Comparison of ENCODE assay signal across 25 cellular contexts in genomic region chr14:40682131-40682913, GRCh38.
"Had no signal": no experiment of that assay in that cellular context is flagged by ENCODE, and none has a peak within 500 bp of the region (broad histone marks: within the 10 kb centered on the region; RNA-seq: fewer than 3 reads in every experiment).

No MANE protein-coding gene starts in this region.

- FAIRE-seq: bronchial epithelial cell had no signal

- H3K27ac Mint-ChIP-seq: activated naive CD8-positive, alpha-beta T cell treated with anti-CD3 and anti-CD28 coated beads for 36 hours; activated T-cell treated with anti-CD3 and anti-CD28 coated beads, Interleukin-2, amount 50 U/mL, for 24 hours; naive thymus-derived CD8-positive, alpha-beta T cell; T-cell; T-helper 2 cell treated with Interferon-gamma antibody and Interleukin-4, amounts not matched to agents 5 μg/mL and 100 μg/mL, for 36 hours had no signal

- H3K9me3 ChIP-seq: colonic mucosa, neutrophil, ovary, prostate gland, right atrium auricular region, thoracic aorta, upper lobe of right lung had no signal

- H3K27me3 ChIP-seq: colonic mucosa, heart right ventricle, left lung, neutrophil, ovary, right atrium auricular region, spleen, upper lobe of right lung had no signal

- H3K27me3 Mint-ChIP-seq: activated naive CD8-positive, alpha-beta T cell treated with anti-CD3 and anti-CD28 coated beads for 36 hours; activated T-cell treated with anti-CD3 and anti-CD28 coated beads, Interleukin-2, amount 50 U/mL, for 24 hours; naive thymus-derived CD8-positive, alpha-beta T cell; T-cell had no signal

- H3K36me3 Mint-ChIP-seq: activated naive CD8-positive, alpha-beta T cell treated with anti-CD3 and anti-CD28 coated beads for 36 hours; naive thymus-derived CD8-positive, alpha-beta T cell; T-cell had no signal

- H3K9me3 Mint-ChIP-seq: activated naive CD8-positive, alpha-beta T cell treated with anti-CD3 and anti-CD28 coated beads for 36 hours had no signal

- H3K36me3 ChIP-seq: colonic mucosa, heart right ventricle, left lung, neutrophil, ovary, prostate gland, right atrium auricular region, spleen, thoracic aorta, upper lobe of right lung, WERI-Rb-1 had no signal

- H3K4me1 ChIP-seq: colonic mucosa, heart right ventricle, left lung, prostate gland, right atrium auricular region, spleen, upper lobe of right lung had no signal

- DNase-seq: activated CD4-positive, alpha-beta T cell treated with anti-CD3 and anti-CD28 coated beads for 1 hour; activated CD8-positive, alpha-beta memory T cell treated with anti-CD3 and anti-CD28 coated beads for 24 hours; activated CD8-positive, alpha-beta memory T cell treated with anti-CD3 and anti-CD28 coated beads, Interleukin-2, amount 50 U/mL, for 4 hours; activated naive CD4-positive, alpha-beta T cell treated with Interleukin-2 at 50 U/mL for 16 hours; activated naive CD8-positive, alpha-beta T cell treated with anti-CD3 and anti-CD28 coated beads for 36 hours; activated T-cell treated with anti-CD3 and anti-CD28 coated beads, Interleukin-2, amount 50 U/mL, for 24 hours; amniotic stem cell; colonic mucosa; heart right ventricle; left lung; naive thymus-derived CD8-positive, alpha-beta T cell; ovary; spleen; stimulated activated CD4-positive, alpha-beta T cell treated with anti-CD3 and anti-CD28 coated beads, Interleukin-4, amount 100 ng/mL, for 24 hours; stimulated activated naive CD4-positive, alpha-beta T cell treated with Interleukin-2 at 50 U/mL for 16 hours; T-cell; upper lobe of right lung; WERI-Rb-1 had no signal

- ATAC-seq: heart right ventricle; left lung; naive thymus-derived CD8-positive, alpha-beta T cell; T-cell; upper lobe of right lung had no signal

- H3K4me3 Mint-ChIP-seq: activated naive CD8-positive, alpha-beta T cell treated with anti-CD3 and anti-CD28 coated beads for 36 hours; activated T-cell treated with anti-CD3 and anti-CD28 coated beads, Interleukin-2, amount 50 U/mL, for 24 hours; naive thymus-derived CD8-positive, alpha-beta T cell; T-cell; T-helper 2 cell treated with Interferon-gamma antibody and Interleukin-4, amounts not matched to agents 5 μg/mL and 100 μg/mL, for 36 hours had no signal

- H3K4me1 Mint-ChIP-seq: activated naive CD8-positive, alpha-beta T cell treated with anti-CD3 and anti-CD28 coated beads for 36 hours; naive thymus-derived CD8-positive, alpha-beta T cell; T-cell had no signal

- H3K4me3 ChIP-seq: colonic mucosa, heart right ventricle, left lung, lung, ovary, prostate gland, right atrium auricular region, spleen, thoracic aorta, upper lobe of right lung had no signal
